In genomic region chr20:49675368-49676151, GRCh38 we compare ENCODE assay signal across 1 cellular context.
TF ChIP-seq lines count a peak whose summit lies in the region.

No MANE protein-coding gene starts in this region.

TF ChIP-seq in HepG2, 621 proteins besides CTCF, POLR2A, EP300 and RAD21 (continued from another document and continues in another):
- no peak for TF ChIP-seq ZNF484 (CRISPR knock-in tag; IDR thresholded peaks at IDR 0.05; ENCODE audit: borderline replicate concordance, low read depth)
- peak; percentile 24 for TF ChIP-seq CCAR2 (optimal IDR thresholded peaks at IDR 0.05; ENCODE audit: low read depth, low read length)
- TF ChIP-seq, protein P1, sequence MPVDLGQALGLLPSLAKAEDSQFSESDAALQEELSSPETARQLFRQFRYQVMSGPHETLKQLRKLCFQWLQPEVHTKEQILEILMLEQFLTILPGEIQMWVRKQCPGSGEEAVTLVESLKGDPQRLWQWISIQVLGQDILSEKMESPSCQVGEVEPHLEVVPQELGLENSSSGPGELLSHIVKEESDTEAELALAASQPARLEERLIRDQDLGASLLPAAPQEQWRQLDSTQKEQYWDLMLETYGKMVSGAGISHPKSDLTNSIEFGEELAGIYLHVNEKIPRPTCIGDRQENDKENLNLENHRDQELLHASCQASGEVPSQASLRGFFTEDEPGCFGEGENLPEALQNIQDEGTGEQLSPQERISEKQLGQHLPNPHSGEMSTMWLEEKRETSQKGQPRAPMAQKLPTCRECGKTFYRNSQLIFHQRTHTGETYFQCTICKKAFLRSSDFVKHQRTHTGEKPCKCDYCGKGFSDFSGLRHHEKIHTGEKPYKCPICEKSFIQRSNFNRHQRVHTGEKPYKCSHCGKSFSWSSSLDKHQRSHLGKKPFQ (CRISPR knock-in tag; IDR thresholded peaks at IDR 0.05; ENCODE audit: insufficient replicate concordance), result no peak
- TF ChIP-seq CREB1 (IDR thresholded peaks at IDR 0.05), result no peak; the same call in 1 of the 2 replicates
- peak; percentile 47 for TF ChIP-seq CREB1 (CRISPR knock-in tag; IDR thresholded peaks at IDR 0.05)
- peak; percentile 70 for TF ChIP-seq FOXA3 (CRISPR knock-in tag; IDR thresholded peaks at IDR 0.05)
- TF ChIP-seq, protein P2, sequence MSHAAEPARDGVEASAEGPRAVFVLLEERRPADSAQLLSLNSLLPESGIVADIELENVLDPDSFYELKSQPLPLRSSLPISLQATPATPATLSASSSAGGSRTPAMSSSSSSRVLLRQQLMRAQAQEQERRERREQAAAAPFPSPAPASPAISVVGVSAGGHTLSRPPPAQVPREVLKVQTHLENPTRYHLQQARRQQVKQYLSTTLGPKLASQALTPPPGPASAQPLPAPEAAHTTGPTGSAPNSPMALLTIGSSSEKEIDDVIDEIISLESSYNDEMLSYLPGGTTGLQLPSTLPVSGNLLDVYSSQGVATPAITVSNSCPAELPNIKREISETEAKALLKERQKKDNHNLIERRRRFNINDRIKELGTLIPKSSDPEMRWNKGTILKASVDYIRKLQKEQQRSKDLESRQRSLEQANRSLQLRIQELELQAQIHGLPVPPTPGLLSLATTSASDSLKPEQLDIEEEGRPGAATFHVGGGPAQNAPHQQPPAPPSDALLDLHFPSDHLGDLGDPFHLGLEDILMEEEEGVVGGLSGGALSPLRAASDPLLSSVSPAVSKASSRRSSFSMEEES (CRISPR knock-in tag; IDR thresholded peaks at IDR 0.05), result peak; percentile 80
- TF ChIP-seq, protein P3, sequence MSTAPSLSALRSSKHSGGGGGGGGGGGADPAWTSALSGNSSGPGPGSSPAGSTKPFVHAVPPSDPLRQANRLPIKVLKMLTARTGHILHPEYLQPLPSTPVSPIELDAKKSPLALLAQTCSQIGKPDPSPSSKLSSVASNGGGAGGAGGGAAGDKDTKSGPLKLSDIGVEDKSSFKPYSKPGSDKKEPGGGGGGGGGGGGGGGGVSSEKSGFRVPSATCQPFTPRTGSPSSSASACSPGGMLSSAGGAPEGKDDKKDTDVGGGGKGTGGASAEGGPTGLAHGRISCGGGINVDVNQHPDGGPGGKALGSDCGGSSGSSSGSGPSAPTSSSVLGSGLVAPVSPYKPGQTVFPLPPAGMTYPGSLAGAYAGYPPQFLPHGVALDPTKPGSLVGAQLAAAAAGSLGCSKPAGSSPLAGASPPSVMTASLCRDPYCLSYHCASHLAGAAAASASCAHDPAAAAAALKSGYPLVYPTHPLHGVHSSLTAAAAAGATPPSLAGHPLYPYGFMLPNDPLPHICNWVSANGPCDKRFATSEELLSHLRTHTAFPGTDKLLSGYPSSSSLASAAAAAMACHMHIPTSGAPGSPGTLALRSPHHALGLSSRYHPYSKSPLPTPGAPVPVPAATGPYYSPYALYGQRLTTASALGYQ (CRISPR knock-in tag; IDR thresholded peaks at IDR 0.05), result no peak
- peak; percentile 33; the same call in 1 of the 2 replicates for TF ChIP-seq NFIC (IDR thresholded peaks at IDR 0.05; ENCODE audit: low read length)
- 0 out of 2 replicates have a peak, but pooled peaks have one; percentile 19 for TF ChIP-seq NR2F2 (IDR thresholded peaks at IDR 0.05; ENCODE audit: borderline replicate concordance, low read depth)
- TF ChIP-seq PHF5A (CRISPR knock-in tag; IDR thresholded peaks at IDR 0.05; ENCODE audit: low read depth, unreplicated experiment), result no peak
- no peak for TF ChIP-seq LBX2 (CRISPR knock-in tag; IDR thresholded peaks at IDR 0.05; ENCODE audit: borderline replicate concordance)
- TF ChIP-seq, protein P4, sequence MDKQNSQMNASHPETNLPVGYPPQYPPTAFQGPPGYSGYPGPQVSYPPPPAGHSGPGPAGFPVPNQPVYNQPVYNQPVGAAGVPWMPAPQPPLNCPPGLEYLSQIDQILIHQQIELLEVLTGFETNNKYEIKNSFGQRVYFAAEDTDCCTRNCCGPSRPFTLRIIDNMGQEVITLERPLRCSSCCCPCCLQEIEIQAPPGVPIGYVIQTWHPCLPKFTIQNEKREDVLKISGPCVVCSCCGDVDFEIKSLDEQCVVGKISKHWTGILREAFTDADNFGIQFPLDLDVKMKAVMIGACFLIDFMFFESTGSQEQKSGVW (CRISPR knock-in tag; IDR thresholded peaks at IDR 0.05; ENCODE audit: borderline replicate concordance), result no peak
- TF ChIP-seq TAF15 (IDR thresholded peaks at IDR 0.05; ENCODE audit: low read depth, low read length, poor library complexity, severe bottlenecking), result no peak
- 0 out of 2 replicates have a peak, but pooled peaks have one; percentile 53 for TF ChIP-seq THYN1 (CRISPR knock-in tag; IDR thresholded peaks at IDR 0.05; ENCODE audit: borderline replicate concordance, low read depth)
- no peak for TF ChIP-seq MYPOP (CRISPR knock-in tag; IDR thresholded peaks at IDR 0.05)
- no peak; the same call in 1 of the 2 replicates for TF ChIP-seq GLI4 (CRISPR knock-in tag; IDR thresholded peaks at IDR 0.05; ENCODE audit: borderline replicate concordance)
- 0 out of 4 replicates have a peak, but pooled peaks of 1 of the 2 experiments have one; percentile 11 for TF ChIP-seq MAFK (conservative IDR thresholded peaks at IDR 0.05 in 1 of 2, IDR thresholded peaks at IDR 0.05 in 1 of 2; ENCODE audit: low read length in 2 of 2)
- no peak for TF ChIP-seq TCF12 (IDR thresholded peaks at IDR 0.05)
- no peak for TF ChIP-seq TCF12 (CRISPR knock-in tag; IDR thresholded peaks at IDR 0.05)
- TF ChIP-seq ETS1 (CRISPR knock-in tag; IDR thresholded peaks at IDR 0.05), result no peak
- TF ChIP-seq, protein P5, sequence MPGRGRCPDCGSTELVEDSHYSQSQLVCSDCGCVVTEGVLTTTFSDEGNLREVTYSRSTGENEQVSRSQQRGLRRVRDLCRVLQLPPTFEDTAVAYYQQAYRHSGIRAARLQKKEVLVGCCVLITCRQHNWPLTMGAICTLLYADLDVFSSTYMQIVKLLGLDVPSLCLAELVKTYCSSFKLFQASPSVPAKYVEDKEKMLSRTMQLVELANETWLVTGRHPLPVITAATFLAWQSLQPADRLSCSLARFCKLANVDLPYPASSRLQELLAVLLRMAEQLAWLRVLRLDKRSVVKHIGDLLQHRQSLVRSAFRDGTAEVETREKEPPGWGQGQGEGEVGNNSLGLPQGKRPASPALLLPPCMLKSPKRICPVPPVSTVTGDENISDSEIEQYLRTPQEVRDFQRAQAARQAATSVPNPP (CRISPR knock-in tag; IDR thresholded peaks at IDR 0.05), result no peak
- TF ChIP-seq ZNF12 (CRISPR knock-in tag; IDR thresholded peaks at IDR 0.05), result 0 out of 2 replicates have a peak, but pooled peaks have one; percentile 53
- TF ChIP-seq ZNF513 (CRISPR knock-in tag; conservative IDR thresholded peaks at IDR 0.05), result no peak
- TF ChIP-seq MED8 (CRISPR knock-in tag; IDR thresholded peaks at IDR 0.05; ENCODE audit: insufficient replicate concordance), result no peak
- TF ChIP-seq ZNF3 (CRISPR knock-in tag; IDR thresholded peaks at IDR 0.05), result no peak
- no peak for TF ChIP-seq SKI (IDR thresholded peaks at IDR 0.05; ENCODE audit: partially characterized antibody)
- TF ChIP-seq ZNF576 (CRISPR knock-in tag; IDR thresholded peaks at IDR 0.05), result no peak
- peak; percentile 75 for TF ChIP-seq ZNF264 (CRISPR knock-in tag; IDR thresholded peaks at IDR 0.05)
- TF ChIP-seq SOX5 (CRISPR knock-in tag; IDR thresholded peaks at IDR 0.05; ENCODE audit: borderline replicate concordance), result peak; percentile 66; the same call in 1 of the 2 replicates
- no peak for TF ChIP-seq ZNF253 (CRISPR knock-in tag; IDR thresholded peaks at IDR 0.05; ENCODE audit: borderline replicate concordance)
- no peak for TF ChIP-seq POLR2G (IDR thresholded peaks at IDR 0.05; ENCODE audit: low read depth, low read length)
- TF ChIP-seq ZNF607 (CRISPR knock-in tag; IDR thresholded peaks at IDR 0.05; ENCODE audit: borderline replicate concordance), result no peak
- no peak for TF ChIP-seq ZNF17 (CRISPR knock-in tag; IDR thresholded peaks at IDR 0.05)
- no peak for TF ChIP-seq EZH2 (conservative IDR thresholded peaks at IDR 0.05; ENCODE audit: low read depth, low read length)
- TF ChIP-seq ISX (CRISPR knock-in tag; conservative IDR thresholded peaks at IDR 0.05), result no peak
- no peak for TF ChIP-seq RAD51 (IDR thresholded peaks at IDR 0.05; ENCODE audit: borderline replicate concordance)
- no peak for TF ChIP-seq ZNF891 (CRISPR knock-in tag; IDR thresholded peaks at IDR 0.05)
- TF ChIP-seq PPARG (CRISPR knock-in tag; conservative IDR thresholded peaks at IDR 0.05), result peak; percentile 82
- TF ChIP-seq RCOR2 (CRISPR knock-in tag; IDR thresholded peaks at IDR 0.05), result peak; percentile 55; the same call in 1 of the 2 replicates
- TF ChIP-seq ZNF451 (CRISPR knock-in tag; IDR thresholded peaks at IDR 0.05), result no peak
- TF ChIP-seq PITX1 (CRISPR knock-in tag; IDR thresholded peaks at IDR 0.05), result peak; percentile 49; the same call in 1 of the 2 replicates
- TF ChIP-seq, protein P6, sequence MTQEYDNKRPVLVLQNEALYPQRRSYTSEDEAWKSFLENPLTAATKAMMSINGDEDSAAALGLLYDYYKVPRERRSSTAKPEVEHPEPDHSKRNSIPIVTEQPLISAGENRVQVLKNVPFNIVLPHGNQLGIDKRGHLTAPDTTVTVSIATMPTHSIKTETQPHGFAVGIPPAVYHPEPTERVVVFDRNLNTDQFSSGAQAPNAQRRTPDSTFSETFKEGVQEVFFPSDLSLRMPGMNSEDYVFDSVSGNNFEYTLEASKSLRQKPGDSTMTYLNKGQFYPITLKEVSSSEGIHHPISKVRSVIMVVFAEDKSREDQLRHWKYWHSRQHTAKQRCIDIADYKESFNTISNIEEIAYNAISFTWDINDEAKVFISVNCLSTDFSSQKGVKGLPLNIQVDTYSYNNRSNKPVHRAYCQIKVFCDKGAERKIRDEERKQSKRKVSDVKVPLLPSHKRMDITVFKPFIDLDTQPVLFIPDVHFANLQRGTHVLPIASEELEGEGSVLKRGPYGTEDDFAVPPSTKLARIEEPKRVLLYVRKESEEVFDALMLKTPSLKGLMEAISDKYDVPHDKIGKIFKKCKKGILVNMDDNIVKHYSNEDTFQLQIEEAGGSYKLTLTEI (CRISPR knock-in tag; conservative IDR thresholded peaks at IDR 0.05), result no peak
- TF ChIP-seq TAF1 (CRISPR knock-in tag; IDR thresholded peaks at IDR 0.05), result no peak
- TF ChIP-seq CHD2 (IDR thresholded peaks at IDR 0.05; ENCODE audit: low read depth, low read length), result no peak
- TF ChIP-seq SCMH1 (CRISPR knock-in tag; IDR thresholded peaks at IDR 0.05; ENCODE audit: borderline replicate concordance), result no peak
- peak; percentile 65; the same call in 1 of the 2 replicates for TF ChIP-seq ZNF232 (CRISPR knock-in tag; IDR thresholded peaks at IDR 0.05; ENCODE audit: borderline replicate concordance)
- TF ChIP-seq YEATS4 (CRISPR knock-in tag; IDR thresholded peaks at IDR 0.05; ENCODE audit: borderline replicate concordance), result no peak
- peak; percentile 67 for TF ChIP-seq POGK (CRISPR knock-in tag; conservative IDR thresholded peaks at IDR 0.05)
